ENCODE assay signal across 15 cellular contexts in genomic region chr12:9392842-9393241, GRCh38.
DNase-seq lines count a peak whose midpoint lies in the region; ATAC-seq, FAIRE-seq and TF ChIP-seq lines count a peak whose summit lies in the region.
"Had no signal": no experiment of that assay in that cellular context is flagged by ENCODE, and none has a peak within 500 bp of the region (broad histone marks: within the 10 kb centered on the region; RNA-seq: fewer than 3 reads in every experiment).

No MANE protein-coding gene starts in this region.

- TF ChIP-seq EP300 in HepG2 (IDR thresholded peaks at IDR 0.05; ENCODE audit: low read depth in 2 of 2, low read length in 2 of 2) (no peak), HepG2 (CRISPR knock-in tag; IDR thresholded peaks at IDR 0.05; ENCODE audit: borderline replicate concordance) (no peak)

- no peaks in the 10 kb centered on the region for H4K20me1 ChIP-seq in HepG2 (ENCODE audit: insufficient read depth, low read length)
- no peaks in the 10 kb centered on the region for H4K20me1 ChIP-seq in MM.1S (ENCODE audit: insufficient read depth, low read length)

- H3K4me2 ChIP-seq in HepG2 (ENCODE audit: low read depth, low read length) = no peak overlapping the region
- H3K4me2 ChIP-seq in MM.1S (ENCODE audit: low read depth, low read length) = no peak overlapping the region
- H3K4me2 ChIP-seq: KMS-11 had no signal

- intact Hi-C loops in HepG2 (cut with micrococcal nuclease; ENCODE audit: unreplicated experiment) (no loop called here), right lobe of liver (cut with DNase I) (no loop called here)

- H3K9me2 ChIP-seq in MM.1S (replicated peaks; ENCODE audit: insufficient read depth, low read length) = no peaks in the 10 kb centered on the region

- H3K79me2 ChIP-seq in HepG2 (ENCODE audit: insufficient read depth, low read length) (no peaks in the 10 kb centered on the region), MM.1S (ENCODE audit: low read length) (no peaks in the 10 kb centered on the region)

- H3K36me3 ChIP-seq in HepG2 (replicated peaks in 1 of 2; ENCODE audit: control insufficient read depth in 1 of 2, insufficient read depth in 2 of 2, low read length in 2 of 2) (no peaks in the 10 kb centered on the region), right lobe of liver (no peaks in the 10 kb centered on the region), MM.1S (replicated peaks; ENCODE audit: insufficient read depth, low read length) (no peaks in the 10 kb centered on the region)

- TF ChIP-seq CTCF in HepG2 (CRISPR knock-in tag; IDR thresholded peaks at IDR 0.05) (no peak), right lobe of liver (IDR thresholded peaks at IDR 0.05) (no peak), MM.1S (IDR thresholded peaks at IDR 0.05; ENCODE audit: low read length) (no peak), nephron (IDR thresholded peaks at IDR 0.05; ENCODE audit: unreplicated experiment in 3 of 3) (no peak)

- DNase-seq in HepG2 (ENCODE audit: low spot score) (no peak), right lobe of liver (no peak), MM.1S (peak; percentile 24), KG1 (lab: John Stamatoyannopoulos, UW) (no peak), pons (ENCODE audit: low spot score) (no peak)
- DNase-seq: C1 segment of cervical spinal cord; Calu3; CD4-positive, alpha-beta T cell; DND-41; GDM1; H7 had no signal

- H3F3A ChIP-seq in MM.1S (ENCODE audit: insufficient read depth, low read length) = no peaks in the 10 kb centered on the region

- POLR2A ChIA-PET in HepG2 (lab: Yijun Ruan, JAX) = no interaction called here

- WGBS in HepG2 (ENCODE audit: low lambda C conversion rate) = 100% methylated on average over 1 of the region's 1 CpG
- no CpG with 5 or more reads among the region's 1 CpG for WGBS in right lobe of liver (ENCODE audit: insufficient coverage, low coverage, low lambda C conversion rate, missing lambda C conversion rate)

- H3K27ac Mint-ChIP-seq in nephron = peak overlapping the region; percentile 73 to 90 (median 85)
- H3K27ac Mint-ChIP-seq: B cell; CD4-positive, alpha-beta T cell had no signal

- no peak for FAIRE-seq in HepG2 (lab: Jason Lieb, UNC)

- H3K27me3 Mint-ChIP-seq in nephron (ENCODE audit: low read depth) = no peaks in the 10 kb centered on the region
- H3K27me3 Mint-ChIP-seq: B cell; CD4-positive, alpha-beta T cell had no signal

- H3K9ac ChIP-seq in HepG2 (ENCODE audit: insufficient read depth, low read depth, low read length) (no peak overlapping the region), MM.1S (ENCODE audit: low read length) (no peak overlapping the region)
- H3K9ac ChIP-seq: KMS-11 had no signal

- ATAC-seq in HepG2 (no peak), right lobe of liver (no peak), GM19023 (IDR thresholded peaks at IDR 0.05; ENCODE audit: unreplicated experiment) (no peak)

- no peaks in the 10 kb centered on the region for H3K27me3 ChIP-seq in HepG2 (ENCODE audit: control insufficient read depth in 1 of 2, insufficient read depth in 2 of 2, low read length in 2 of 2)
- H3K27me3 ChIP-seq in right lobe of liver = no peaks in the 10 kb centered on the region
- no peaks in the 10 kb centered on the region for H3K27me3 ChIP-seq in MM.1S (replicated peaks; ENCODE audit: insufficient read depth, low read length)

- BruUV-seq in HepG2 (replicated peaks; lab: Mats Ljungman, UMichigan) = no TSS peak

- no peak overlapping the region for H3K4me3 Mint-ChIP-seq in nephron
- H3K4me3 Mint-ChIP-seq: B cell; CD4-positive, alpha-beta T cell had no signal

- in situ Hi-C loops in HepG2 (cut with HindIII; ENCODE audit: extremely low pct_ligation_motif_present, low pct_unique_long_range_greater_than_20kb) = no loop called here

- no peaks in the 10 kb centered on the region for H3K9me3 Mint-ChIP-seq in nephron
- H3K9me3 Mint-ChIP-seq: CD4-positive, alpha-beta T cell had no signal

- TF ChIP-seq RAD21 in HepG2 (CRISPR knock-in tag; IDR thresholded peaks at IDR 0.05) = no peak

- no peak overlapping the region for H3K4me3 ChIP-seq in HepG2 (replicated peaks in 1 of 3; ENCODE audit: insufficient read depth in 1 of 3, low read depth in 2 of 3, low read length in 3 of 3)
- H3K4me3 ChIP-seq in right lobe of liver = no peak overlapping the region
- H3K4me3 ChIP-seq in MM.1S (ENCODE audit: low read length) = no peak overlapping the region

- H3K4me1 ChIP-seq in HepG2 (ENCODE audit: insufficient read depth, low read length) (peaks cover 17% of the 10 kb centered on the region), right lobe of liver (no peaks in the 10 kb centered on the region), MM.1S (ENCODE audit: low read length) (0 out of 2 replicates have a peak, but pooled peaks cover 4% of the 10 kb centered on the region)

- H2AFZ ChIP-seq in HepG2 (ENCODE audit: low read length) (no peak overlapping the region), MM.1S (ENCODE audit: low read length) (no peak overlapping the region)

- no peak for TF ChIP-seq POLR2A in HepG2 (IDR thresholded peaks at IDR 0.05; ENCODE audit: insufficient read depth in 1 of 2, low read depth in 2 of 2, low read length in 2 of 2)
- TF ChIP-seq POLR2A in right lobe of liver (IDR thresholded peaks at IDR 0.05) = no peak

- H3K9me3 ChIP-seq in HepG2 (ENCODE audit: low read length) = no peaks in the 10 kb centered on the region
- H3K9me3 ChIP-seq in right lobe of liver = no peaks in the 10 kb centered on the region
- no peaks in the 10 kb centered on the region for H3K9me3 ChIP-seq in MM.1S (replicated peaks; ENCODE audit: insufficient read depth, low read length)

- peaks cover 7% of the 10 kb centered on the region for H3K36me3 Mint-ChIP-seq in nephron (ENCODE audit: low read depth)

- H3K27ac ChIP-seq in HepG2 (ENCODE audit: extremely low read length, insufficient read depth, low read length) (no peak overlapping the region), right lobe of liver (no peak overlapping the region), MM.1S (ENCODE audit: low read length) (no peak overlapping the region)
- H3K27ac ChIP-seq: KMS-11 had no signal

- CTCF ChIA-PET in HepG2 (lab: Yijun Ruan, JAX; ENCODE audit: low intra/inter-chr PET ratio, low total read pairs) = no interaction called here

- peaks cover 15% of the 10 kb centered on the region for H3K4me1 Mint-ChIP-seq in nephron

TF ChIP-seq in HepG2, 621 proteins besides CTCF, POLR2A, EP300 and RAD21:
- peak; percentile 38 to 46; a peak in 1 of 4 replicates for TF ChIP-seq MAFK (conservative IDR thresholded peaks at IDR 0.05 in 1 of 2, IDR thresholded peaks at IDR 0.05 in 1 of 2; ENCODE audit: low read length in 2 of 2)
- TF ChIP-seq ATRX (CRISPR knock-in tag; IDR thresholded peaks at IDR 0.05; ENCODE audit: borderline replicate concordance) = no peak
- TF ChIP-seq NFE2L2 (IDR thresholded peaks at IDR 0.05; ENCODE audit: low read length) = peak; percentile 86
- 0 out of 2 replicates have a peak, but pooled peaks have one; percentile 6 for TF ChIP-seq MAFF (IDR thresholded peaks at IDR 0.05; ENCODE audit: low read depth, low read length)
- no peak for TF ChIP-seq FOXP4 (CRISPR knock-in tag; IDR thresholded peaks at IDR 0.05)
